20 cellular contexts compared by ENCODE assay signal in genomic region chr15:94535298-94536048, GRCh38.
"Had no signal": no experiment of that assay in that cellular context is flagged by ENCODE, and none has a peak within 500 bp of the region (broad histone marks: within the 10 kb centered on the region; RNA-seq: fewer than 3 reads in every experiment).

No MANE protein-coding gene starts in this region.

- H3K36me3 ChIP-seq: sigmoid colon, tibial nerve, upper lobe of right lung, vagina had no signal

- H3K4me1 Mint-ChIP-seq: natural killer cell; stimulated activated naive B cell treated with anti-CD40 and anti-IgM and Interleukin-4, amounts not matched to agents 10 μg/mL and 1 μg/mL and 100 μg/mL, for 72 hours; stimulated activated naive CD8-positive, alpha-beta T cell treated with anti-CD3 and anti-CD28 coated beads, Interleukin-15, amount 100 ng/mL, for 72 hours had no signal

- H3K9me3 ChIP-seq: mucosa of descending colon, sigmoid colon, testis, tibial nerve, upper lobe of right lung, vagina had no signal

- H3K4me3 Mint-ChIP-seq: natural killer cell; neural crest cell; stimulated activated naive B cell treated with anti-CD40 and anti-IgM and Interleukin-4, amounts not matched to agents 10 μg/mL and 1 μg/mL and 100 μg/mL, for 72 hours; stimulated activated naive CD8-positive, alpha-beta T cell treated with anti-CD3 and anti-CD28 coated beads, Interleukin-15, amount 100 ng/mL, for 72 hours had no signal

- DNase-seq: effector CD4-positive, alpha-beta T cell; foreskin melanocyte; head of caudate nucleus; left colon; mammary epithelial cell; mucosa of descending colon; natural killer cell; posterior cingulate gyrus; sigmoid colon; stimulated activated CD4-positive, alpha-beta T cell treated with anti-CD3 and anti-CD28 coated beads, Interleukin-2, amount 100 ng/mL, for 24 hours; stimulated activated CD4-positive, alpha-beta T cell treated with anti-CD3 and anti-CD28 coated beads, Interleukin-4, amount 100 ng/mL, for 4 hours; stimulated activated naive B cell treated with anti-CD40 and anti-IgM and Interleukin-4, amounts not matched to agents 10 μg/mL and 1 μg/mL and 100 μg/mL, for 72 hours; stimulated activated naive CD8-positive, alpha-beta T cell treated with anti-CD3 and anti-CD28 coated beads, Interleukin-15, amount 100 ng/mL, for 72 hours; testis; upper lobe of right lung had no signal

- H3K4me3 ChIP-seq: hepatocyte, mucosa of descending colon, sigmoid colon, skin epidermis, testis, tibial nerve, upper lobe of right lung, vagina had no signal

- H3K27me3 ChIP-seq: hepatocyte, sigmoid colon, testis, tibial nerve, upper lobe of right lung, vagina had no signal

- ATAC-seq: left colon; mucosa of descending colon; natural killer cell; stimulated activated naive B cell treated with anti-CD40 and anti-IgM and Interleukin-4, amounts not matched to agents 10 μg/mL and 1 μg/mL and 100 μg/mL, for 72 hours; stimulated activated naive CD8-positive, alpha-beta T cell treated with anti-CD3 and anti-CD28 coated beads, Interleukin-15, amount 100 ng/mL, for 72 hours; upper lobe of right lung had no signal

- H3K27ac ChIP-seq: hepatocyte, sigmoid colon, skin epidermis, testis, tibial nerve, upper lobe of right lung, vagina had no signal

- H3K36me3 Mint-ChIP-seq: natural killer cell; stimulated activated naive B cell treated with anti-CD40 and anti-IgM and Interleukin-4, amounts not matched to agents 10 μg/mL and 1 μg/mL and 100 μg/mL, for 72 hours had no signal

- H3K9me3 Mint-ChIP-seq: natural killer cell; neural crest cell; stimulated activated naive B cell treated with anti-CD40 and anti-IgM and Interleukin-4, amounts not matched to agents 10 μg/mL and 1 μg/mL and 100 μg/mL, for 72 hours; stimulated activated naive CD8-positive, alpha-beta T cell treated with anti-CD3 and anti-CD28 coated beads, Interleukin-15, amount 100 ng/mL, for 72 hours had no signal

- H3K4me1 ChIP-seq: sigmoid colon, upper lobe of right lung, vagina had no signal

- H3K27ac Mint-ChIP-seq: natural killer cell; stimulated activated naive B cell treated with anti-CD40 and anti-IgM and Interleukin-4, amounts not matched to agents 10 μg/mL and 1 μg/mL and 100 μg/mL, for 72 hours; stimulated activated naive CD8-positive, alpha-beta T cell treated with anti-CD3 and anti-CD28 coated beads, Interleukin-15, amount 100 ng/mL, for 72 hours had no signal
